1 cellular context compared by ENCODE assay signal in the genomic region with DNA sequence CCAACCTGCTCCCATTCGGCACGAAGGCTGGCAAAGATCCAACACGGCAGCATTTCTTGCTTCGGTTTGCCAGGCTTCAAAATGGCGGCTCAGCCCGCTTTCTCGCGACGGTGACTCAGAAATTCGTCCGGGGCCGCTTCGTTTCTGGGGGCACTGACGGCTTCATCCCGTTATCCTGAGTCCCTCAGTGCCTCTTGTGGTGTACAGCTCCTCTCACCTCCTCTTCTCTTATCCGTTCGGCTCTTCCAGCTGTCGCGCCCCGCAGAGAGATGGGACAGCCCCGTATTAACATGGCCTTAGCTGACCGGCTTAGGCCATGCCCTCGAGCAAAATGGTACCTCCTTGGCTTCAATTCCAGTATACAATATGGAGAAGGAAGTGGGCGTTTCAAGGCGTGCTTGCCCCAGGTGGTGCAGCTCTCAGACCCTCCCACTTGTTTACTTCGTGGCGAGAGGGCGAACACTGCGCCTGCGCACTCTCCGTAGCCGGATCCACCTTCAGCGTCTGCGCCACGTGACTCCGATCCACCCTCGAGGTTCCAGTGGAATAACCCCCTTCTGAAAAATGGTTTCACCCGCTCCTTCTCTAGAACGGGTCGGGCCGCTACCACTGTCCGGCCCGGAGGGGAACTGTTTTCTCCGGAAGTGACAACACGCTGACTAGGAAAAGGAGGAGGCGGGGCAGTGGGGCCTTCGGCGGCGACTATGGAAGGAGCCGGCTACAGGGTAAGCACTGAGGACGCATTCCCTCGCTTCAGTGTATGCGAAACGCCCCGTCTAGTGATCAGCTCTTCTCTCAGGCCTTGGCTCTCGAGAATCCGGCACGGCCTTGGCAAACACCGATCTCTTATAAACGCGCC.
TF ChIP-seq lines count a peak whose summit lies in the region.

A gene (minus strand): TSS at position 336 of the 859 bp plus-strand sequence. CDS start 4,060 bp downstream, outside the sequence.
A gene (plus strand): TSS at position 683 of the 859 bp plus-strand sequence. CDS start 22 bp downstream, at position 705.

TF ChIP-seq in HepG2, 621 proteins besides CTCF, POLR2A, EP300 and RAD21 (continued from another document):
- TF ChIP-seq, protein P1, sequence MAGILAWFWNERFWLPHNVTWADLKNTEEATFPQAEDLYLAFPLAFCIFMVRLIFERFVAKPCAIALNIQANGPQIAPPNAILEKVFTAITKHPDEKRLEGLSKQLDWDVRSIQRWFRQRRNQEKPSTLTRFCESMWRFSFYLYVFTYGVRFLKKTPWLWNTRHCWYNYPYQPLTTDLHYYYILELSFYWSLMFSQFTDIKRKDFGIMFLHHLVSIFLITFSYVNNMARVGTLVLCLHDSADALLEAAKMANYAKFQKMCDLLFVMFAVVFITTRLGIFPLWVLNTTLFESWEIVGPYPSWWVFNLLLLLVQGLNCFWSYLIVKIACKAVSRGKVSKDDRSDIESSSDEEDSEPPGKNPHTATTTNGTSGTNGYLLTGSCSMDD (CRISPR knock-in tag; IDR thresholded peaks at IDR 0.05) = no peak
- TF ChIP-seq SP2 (CRISPR knock-in tag; IDR thresholded peaks at IDR 0.05) (peak; percentile 61; the same call in 1 of the 2 replicates), ZNF746 (CRISPR knock-in tag; IDR thresholded peaks at IDR 0.05) (no peak), ZNF33B (CRISPR knock-in tag; IDR thresholded peaks at IDR 0.05) (peak; percentile 69; the same call in 1 of the 2 replicates), ZNF878 (CRISPR knock-in tag; IDR thresholded peaks at IDR 0.05) (no peak), PLRG1 (conservative IDR thresholded peaks at IDR 0.05) (no peak), ZFP90 (CRISPR knock-in tag; IDR thresholded peaks at IDR 0.05; ENCODE audit: borderline replicate concordance) (no peak), ZNF720 (CRISPR knock-in tag; IDR thresholded peaks at IDR 0.05) (no peak)
- TF ChIP-seq, protein P2, sequence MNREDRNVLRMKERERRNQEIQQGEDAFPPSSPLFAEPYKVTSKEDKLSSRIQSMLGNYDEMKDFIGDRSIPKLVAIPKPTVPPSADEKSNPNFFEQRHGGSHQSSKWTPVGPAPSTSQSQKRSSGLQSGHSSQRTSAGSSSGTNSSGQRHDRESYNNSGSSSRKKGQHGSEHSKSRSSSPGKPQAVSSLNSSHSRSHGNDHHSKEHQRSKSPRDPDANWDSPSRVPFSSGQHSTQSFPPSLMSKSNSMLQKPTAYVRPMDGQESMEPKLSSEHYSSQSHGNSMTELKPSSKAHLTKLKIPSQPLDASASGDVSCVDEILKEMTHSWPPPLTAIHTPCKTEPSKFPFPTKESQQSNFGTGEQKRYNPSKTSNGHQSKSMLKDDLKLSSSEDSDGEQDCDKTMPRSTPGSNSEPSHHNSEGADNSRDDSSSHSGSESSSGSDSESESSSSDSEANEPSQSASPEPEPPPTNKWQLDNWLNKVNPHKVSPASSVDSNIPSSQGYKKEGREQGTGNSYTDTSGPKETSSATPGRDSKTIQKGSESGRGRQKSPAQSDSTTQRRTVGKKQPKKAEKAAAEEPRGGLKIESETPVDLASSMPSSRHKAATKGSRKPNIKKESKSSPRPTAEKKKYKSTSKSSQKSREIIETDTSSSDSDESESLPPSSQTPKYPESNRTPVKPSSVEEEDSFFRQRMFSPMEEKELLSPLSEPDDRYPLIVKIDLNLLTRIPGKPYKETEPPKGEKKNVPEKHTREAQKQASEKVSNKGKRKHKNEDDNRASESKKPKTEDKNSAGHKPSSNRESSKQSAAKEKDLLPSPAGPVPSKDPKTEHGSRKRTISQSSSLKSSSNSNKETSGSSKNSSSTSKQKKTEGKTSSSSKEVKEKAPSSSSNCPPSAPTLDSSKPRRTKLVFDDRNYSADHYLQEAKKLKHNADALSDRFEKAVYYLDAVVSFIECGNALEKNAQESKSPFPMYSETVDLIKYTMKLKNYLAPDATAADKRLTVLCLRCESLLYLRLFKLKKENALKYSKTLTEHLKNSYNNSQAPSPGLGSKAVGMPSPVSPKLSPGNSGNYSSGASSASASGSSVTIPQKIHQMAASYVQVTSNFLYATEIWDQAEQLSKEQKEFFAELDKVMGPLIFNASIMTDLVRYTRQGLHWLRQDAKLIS (CRISPR knock-in tag; IDR thresholded peaks at IDR 0.05) = no peak
- TF ChIP-seq, protein P3, sequence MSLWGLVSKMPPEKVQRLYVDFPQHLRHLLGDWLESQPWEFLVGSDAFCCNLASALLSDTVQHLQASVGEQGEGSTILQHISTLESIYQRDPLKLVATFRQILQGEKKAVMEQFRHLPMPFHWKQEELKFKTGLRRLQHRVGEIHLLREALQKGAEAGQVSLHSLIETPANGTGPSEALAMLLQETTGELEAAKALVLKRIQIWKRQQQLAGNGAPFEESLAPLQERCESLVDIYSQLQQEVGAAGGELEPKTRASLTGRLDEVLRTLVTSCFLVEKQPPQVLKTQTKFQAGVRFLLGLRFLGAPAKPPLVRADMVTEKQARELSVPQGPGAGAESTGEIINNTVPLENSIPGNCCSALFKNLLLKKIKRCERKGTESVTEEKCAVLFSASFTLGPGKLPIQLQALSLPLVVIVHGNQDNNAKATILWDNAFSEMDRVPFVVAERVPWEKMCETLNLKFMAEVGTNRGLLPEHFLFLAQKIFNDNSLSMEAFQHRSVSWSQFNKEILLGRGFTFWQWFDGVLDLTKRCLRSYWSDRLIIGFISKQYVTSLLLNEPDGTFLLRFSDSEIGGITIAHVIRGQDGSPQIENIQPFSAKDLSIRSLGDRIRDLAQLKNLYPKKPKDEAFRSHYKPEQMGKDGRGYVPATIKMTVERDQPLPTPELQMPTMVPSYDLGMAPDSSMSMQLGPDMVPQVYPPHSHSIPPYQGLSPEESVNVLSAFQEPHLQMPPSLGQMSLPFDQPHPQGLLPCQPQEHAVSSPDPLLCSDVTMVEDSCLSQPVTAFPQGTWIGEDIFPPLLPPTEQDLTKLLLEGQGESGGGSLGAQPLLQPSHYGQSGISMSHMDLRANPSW (CRISPR knock-in tag; IDR thresholded peaks at IDR 0.05; ENCODE audit: borderline replicate concordance) = 0 out of 2 replicates have a peak, but pooled peaks have one; percentile 49
- TF ChIP-seq, protein P4, sequence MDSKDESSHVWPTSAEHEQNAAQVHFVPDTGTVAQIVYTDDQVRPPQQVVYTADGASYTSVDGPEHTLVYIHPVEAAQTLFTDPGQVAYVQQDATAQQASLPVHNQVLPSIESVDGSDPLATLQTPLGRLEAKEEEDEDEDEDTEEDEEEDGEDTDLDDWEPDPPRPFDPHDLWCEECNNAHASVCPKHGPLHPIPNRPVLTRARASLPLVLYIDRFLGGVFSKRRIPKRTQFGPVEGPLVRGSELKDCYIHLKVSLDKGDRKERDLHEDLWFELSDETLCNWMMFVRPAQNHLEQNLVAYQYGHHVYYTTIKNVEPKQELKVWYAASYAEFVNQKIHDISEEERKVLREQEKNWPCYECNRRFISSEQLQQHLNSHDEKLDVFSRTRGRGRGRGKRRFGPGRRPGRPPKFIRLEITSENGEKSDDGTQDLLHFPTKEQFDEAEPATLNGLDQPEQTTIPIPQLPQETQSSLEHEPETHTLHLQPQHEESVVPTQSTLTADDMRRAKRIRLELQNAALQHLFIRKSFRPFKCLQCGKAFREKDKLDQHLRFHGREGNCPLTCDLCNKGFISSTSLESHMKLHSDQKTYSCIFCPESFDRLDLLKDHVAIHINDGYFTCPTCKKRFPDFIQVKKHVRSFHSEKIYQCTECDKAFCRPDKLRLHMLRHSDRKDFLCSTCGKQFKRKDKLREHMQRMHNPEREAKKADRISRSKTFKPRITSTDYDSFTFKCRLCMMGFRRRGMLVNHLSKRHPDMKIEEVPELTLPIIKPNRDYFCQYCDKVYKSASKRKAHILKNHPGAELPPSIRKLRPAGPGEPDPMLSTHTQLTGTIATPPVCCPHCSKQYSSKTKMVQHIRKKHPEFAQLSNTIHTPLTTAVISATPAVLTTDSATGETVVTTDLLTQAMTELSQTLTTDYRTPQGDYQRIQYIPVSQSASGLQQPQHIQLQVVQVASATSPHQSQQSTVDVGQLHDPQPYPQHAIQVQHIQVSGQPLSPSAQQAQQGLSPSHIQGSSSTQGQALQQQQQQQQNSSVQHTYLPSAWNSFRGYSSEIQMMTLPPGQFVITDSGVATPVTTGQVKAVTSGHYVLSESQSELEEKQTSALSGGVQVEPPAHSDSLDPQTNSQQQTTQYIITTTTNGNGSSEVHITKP (CRISPR knock-in tag; IDR thresholded peaks at IDR 0.05; ENCODE audit: low read depth) = peak; percentile 100
- TF ChIP-seq, protein P5, sequence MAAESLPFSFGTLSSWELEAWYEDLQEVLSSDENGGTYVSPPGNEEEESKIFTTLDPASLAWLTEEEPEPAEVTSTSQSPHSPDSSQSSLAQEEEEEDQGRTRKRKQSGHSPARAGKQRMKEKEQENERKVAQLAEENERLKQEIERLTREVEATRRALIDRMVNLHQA (CRISPR knock-in tag; IDR thresholded peaks at IDR 0.05) = no peak
- TF ChIP-seq, protein P6, sequence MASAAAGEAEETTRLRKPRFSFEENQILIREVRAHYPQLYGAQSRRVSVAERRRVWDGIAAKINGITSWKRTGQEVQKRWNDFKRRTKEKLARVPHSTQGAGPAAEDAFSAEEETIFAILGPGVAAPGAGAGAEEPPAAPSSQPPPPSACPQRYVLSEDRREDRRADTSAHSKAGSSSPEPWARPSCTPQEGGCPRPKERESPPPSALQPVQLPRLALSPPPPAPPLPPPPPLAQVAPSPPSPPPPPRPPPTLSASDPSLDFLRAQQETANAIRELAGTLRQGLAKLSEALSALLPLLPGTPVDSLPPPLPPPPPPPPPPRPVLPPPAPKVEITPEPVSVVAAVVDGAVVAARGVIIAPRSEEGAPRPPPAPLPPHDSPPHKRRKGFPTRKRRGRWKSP (CRISPR knock-in tag; IDR thresholded peaks at IDR 0.05) = 0 out of 2 replicates have a peak, but pooled peaks have one; percentile 46
